ENCODE assay signal across 15 cellular contexts in genomic region chr14:98321838-98322237, GRCh38.
DNase-seq lines count a peak whose midpoint lies in the region; ATAC-seq and TF ChIP-seq lines count a peak whose summit lies in the region.
"Had no signal": no experiment of that assay in that cellular context is flagged by ENCODE, and none has a peak within 500 bp of the region (broad histone marks: within the 10 kb centered on the region; RNA-seq: fewer than 3 reads in every experiment).

No MANE protein-coding gene starts in this region.

- no peaks in the 10 kb centered on the region for H3K27me3 ChIP-seq in CD4-positive, CD25-positive, alpha-beta regulatory T cell (ENCODE audit: control insufficient read depth, insufficient read depth, low read length)
- H3K27me3 ChIP-seq in MM.1S (replicated peaks; ENCODE audit: insufficient read depth, low read length): no peaks in the 10 kb centered on the region

- H3K4me1 ChIP-seq in CD4-positive, CD25-positive, alpha-beta regulatory T cell (ENCODE audit: control insufficient read depth, insufficient read depth, low read length, poor library complexity, severe bottlenecking): no peaks in the 10 kb centered on the region
- no peaks in the 10 kb centered on the region for H3K4me1 ChIP-seq in MM.1S (ENCODE audit: low read length)
- H3K4me1 ChIP-seq: Caco-2, HAP-1 had no signal

- no peak overlapping the region for H3K4me2 ChIP-seq in MM.1S (ENCODE audit: low read depth, low read length)

- no peaks in the 10 kb centered on the region for H3K27me3 Mint-ChIP-seq in activated naive CD4-positive, alpha-beta T cell treated with anti-CD3 and anti-CD28 coated beads, Interleukin-2, amount 50 U/mL, for 24 hours
- H3K27me3 Mint-ChIP-seq in CD4-positive, CD25-positive, alpha-beta regulatory T cell: no peaks in the 10 kb centered on the region

- peaks cover 33% of the 10 kb centered on the region for H3K4me1 Mint-ChIP-seq in activated naive CD4-positive, alpha-beta T cell treated with anti-CD3 and anti-CD28 coated beads, Interleukin-2, amount 50 U/mL, for 24 hours
- peaks cover 0 to 25% (median 12%) of the 10 kb centered on the region in 4 donors for H3K4me1 Mint-ChIP-seq in CD4-positive, CD25-positive, alpha-beta regulatory T cell
- H3K4me1 Mint-ChIP-seq: CD14-positive monocyte had no signal

- H3K4me3 ChIP-seq in CD4-positive, CD25-positive, alpha-beta regulatory T cell (ENCODE audit: low read depth, low read length): no peak overlapping the region
- no peak overlapping the region for H3K4me3 ChIP-seq in astrocyte of the cerebellum (ENCODE audit: low read depth, low read length)
- H3K4me3 ChIP-seq in MM.1S (ENCODE audit: low read length): no peak overlapping the region
- H3K4me3 ChIP-seq: HAP-1 had no signal

- H2AFZ ChIP-seq in MM.1S (ENCODE audit: low read length): no peak overlapping the region

- no peak overlapping the region for H3K27ac ChIP-seq in CD4-positive, CD25-positive, alpha-beta regulatory T cell (ENCODE audit: insufficient read depth, low read length, poor library complexity, severe bottlenecking)
- no peak overlapping the region for H3K27ac ChIP-seq in MM.1S (ENCODE audit: low read length)

- no peaks in the 10 kb centered on the region for H4K20me1 ChIP-seq in MM.1S (ENCODE audit: insufficient read depth, low read length)

- no peak for TF ChIP-seq CTCF in astrocyte of the cerebellum (IDR thresholded peaks at IDR 0.05; ENCODE audit: low read depth, low read length, missing control alignments)
- TF ChIP-seq CTCF in MM.1S (IDR thresholded peaks at IDR 0.05; ENCODE audit: low read length): no peak

- H3K9ac ChIP-seq in MM.1S (ENCODE audit: low read length): no peak overlapping the region

- peaks cover 17% of the 10 kb centered on the region for H3K9me3 Mint-ChIP-seq in activated naive CD4-positive, alpha-beta T cell treated with anti-CD3 and anti-CD28 coated beads, Interleukin-2, amount 50 U/mL, for 24 hours
- H3K9me3 Mint-ChIP-seq in CD4-positive, CD25-positive, alpha-beta regulatory T cell: peaks cover 0 to 12% (median 0%) of the 10 kb centered on the region in 7 donors

- peaks cover 6 to 10% of the 10 kb centered on the region in 2 experiments for H3K9me3 ChIP-seq in CD4-positive, CD25-positive, alpha-beta regulatory T cell (ENCODE audit: control insufficient read depth in 2 of 2, low read length in 2 of 2)
- H3K9me3 ChIP-seq in MM.1S (replicated peaks; ENCODE audit: insufficient read depth, low read length): no peaks in the 10 kb centered on the region
- H3K9me3 ChIP-seq: Caco-2, HAP-1 had no signal

- peak overlapping the region; percentile 62 for H3K27ac Mint-ChIP-seq in activated naive CD4-positive, alpha-beta T cell treated with anti-CD3 and anti-CD28 coated beads, Interleukin-2, amount 50 U/mL, for 24 hours
- peak overlapping the region in 2 of 3 donors; percentile 56 to 66 for H3K27ac Mint-ChIP-seq in CD4-positive, CD25-positive, alpha-beta regulatory T cell
- H3K27ac Mint-ChIP-seq: CD14-positive monocyte had no signal

- H3K36me3 ChIP-seq in CD4-positive, CD25-positive, alpha-beta regulatory T cell (ENCODE audit: control insufficient read depth, insufficient read depth, low read length): no peaks in the 10 kb centered on the region
- H3K36me3 ChIP-seq in MM.1S (replicated peaks; ENCODE audit: insufficient read depth, low read length): no peaks in the 10 kb centered on the region
- H3K36me3 ChIP-seq: HAP-1 had no signal

- H3F3A ChIP-seq in MM.1S (ENCODE audit: insufficient read depth, low read length): no peaks in the 10 kb centered on the region

- in situ Hi-C loops in astrocyte of the cerebellum (cut with HindIII; ENCODE audit: low sequenced_read_pairs): no loop called here

- no peak for ATAC-seq in CD4-positive, CD25-positive, alpha-beta regulatory T cell (ENCODE audit: low read depth in 2 of 2)
- ATAC-seq in esophagus mucosa: no peak

- no peak for DNase-seq in activated naive CD4-positive, alpha-beta T cell (lab: John Stamatoyannopoulos, UW)
- DNase-seq in CD4-positive, CD25-positive, alpha-beta regulatory T cell: no peak
- DNase-seq in astrocyte of the cerebellum (ENCODE audit: low read depth): peak; percentile 50
- peak; percentile 4 for DNase-seq in kidney glomerular epithelial cell (lab: John Stamatoyannopoulos, UW)
- DNase-seq in MM.1S: no peak
- no peak for DNase-seq in activated CD8-positive, alpha-beta memory T cell treated with anti-CD3 and anti-CD28 coated beads, Interleukin-2, amount 50 U/mL, for 48 hours
- DNase-seq: ACHN; Caco-2; CD8-positive, alpha-beta memory T cell; DND-41; GDM1 had no signal

- peaks cover 5% of the 10 kb centered on the region for H3K36me3 Mint-ChIP-seq in activated naive CD4-positive, alpha-beta T cell treated with anti-CD3 and anti-CD28 coated beads, Interleukin-2, amount 50 U/mL, for 24 hours
- H3K36me3 Mint-ChIP-seq in CD4-positive, CD25-positive, alpha-beta regulatory T cell: no peaks in the 10 kb centered on the region
- H3K36me3 Mint-ChIP-seq: CD14-positive monocyte had no signal

- H3K4me3 Mint-ChIP-seq in activated naive CD4-positive, alpha-beta T cell treated with anti-CD3 and anti-CD28 coated beads, Interleukin-2, amount 50 U/mL, for 24 hours: no peak overlapping the region
- no peak overlapping the region for H3K4me3 Mint-ChIP-seq in CD4-positive, CD25-positive, alpha-beta regulatory T cell
- H3K4me3 Mint-ChIP-seq: CD14-positive monocyte; CD8-positive, alpha-beta memory T cell had no signal

- H3K9me2 ChIP-seq in MM.1S (replicated peaks; ENCODE audit: insufficient read depth, low read length): no peaks in the 10 kb centered on the region

- no peaks in the 10 kb centered on the region for H3K79me2 ChIP-seq in MM.1S (ENCODE audit: low read length)

Comparison
In these comparisons a context has a peak if more than half of its experiments do, and no peak if none do; other contexts are left out.
1. DNase-seq: peak in astrocyte of the cerebellum (single experiment) and kidney glomerular epithelial cell (single experiment); none in activated naive CD4-positive, alpha-beta T cell (0 of 4), CD4-positive, CD25-positive, alpha-beta regulatory T cell (0 of 3), MM.1S (single experiment) and activated CD8-positive, alpha-beta memory T cell treated with anti-CD3 and anti-CD28 coated beads, Interleukin-2, amount 50 U/mL, for 48 hours (single experiment).